14 cellular contexts compared by ENCODE assay signal in genomic region chr5:8094304-8094703, GRCh38.
A peak's percentile ranks its signal among the peaks of the same experiment; 100 is the strongest.
DNase-seq lines count a peak whose midpoint lies in the region; ATAC-seq lines count a peak whose summit lies in the region.
"Had no signal": no experiment of that assay in that cellular context is flagged by ENCODE, and none has a peak within 500 bp of the region (broad histone marks: within the 10 kb centered on the region; RNA-seq: fewer than 3 reads in every experiment).

No MANE protein-coding gene starts in this region.

- intact Hi-C loops in activated naive CD4-positive, alpha-beta T cell treated with anti-CD3 and anti-CD28 coated beads for 36 hours (cut with micrococcal nuclease) = no loop called here

- CTCF ChIA-PET in activated naive CD4-positive, alpha-beta T cell treated with anti-CD3 and anti-CD28 coated beads for 36 hours (lab: Charles Lee) = no interaction called here

- no peak overlapping the region for H3K4me3 Mint-ChIP-seq in stimulated activated memory B cell treated with anti-CD40 and anti-IgM and Interleukin-4, amounts not matched to agents 10 μg/mL and 1 μg/mL and 100 μg/mL, for 72 hours
- H3K4me3 Mint-ChIP-seq in activated naive CD4-positive, alpha-beta T cell treated with anti-CD3 and anti-CD28 coated beads for 36 hours = no peak overlapping the region
- H3K4me3 Mint-ChIP-seq: CD4-positive, CD25-positive, alpha-beta regulatory T cell; CD8-positive, alpha-beta T cell had no signal

- H3K27me3 Mint-ChIP-seq in stimulated activated memory B cell treated with anti-CD40 and anti-IgM and Interleukin-4, amounts not matched to agents 10 μg/mL and 1 μg/mL and 100 μg/mL, for 72 hours = no peaks in the 10 kb centered on the region
- no peaks in the 10 kb centered on the region for H3K27me3 Mint-ChIP-seq in activated naive CD4-positive, alpha-beta T cell treated with anti-CD3 and anti-CD28 coated beads for 36 hours (ENCODE audit: low read depth)

- no peaks in the 10 kb centered on the region for H3K36me3 Mint-ChIP-seq in stimulated activated memory B cell treated with anti-CD40 and anti-IgM and Interleukin-4, amounts not matched to agents 10 μg/mL and 1 μg/mL and 100 μg/mL, for 72 hours
- no peaks in the 10 kb centered on the region for H3K36me3 Mint-ChIP-seq in activated naive CD4-positive, alpha-beta T cell treated with anti-CD3 and anti-CD28 coated beads for 36 hours (ENCODE audit: low read depth)
- H3K36me3 Mint-ChIP-seq: CD4-positive, CD25-positive, alpha-beta regulatory T cell; CD8-positive, alpha-beta T cell had no signal

- no peaks in the 10 kb centered on the region for H3K4me1 Mint-ChIP-seq in stimulated activated memory B cell treated with anti-CD40 and anti-IgM and Interleukin-4, amounts not matched to agents 10 μg/mL and 1 μg/mL and 100 μg/mL, for 72 hours
- H3K4me1 Mint-ChIP-seq in activated naive CD4-positive, alpha-beta T cell treated with anti-CD3 and anti-CD28 coated beads for 36 hours (ENCODE audit: low read depth) = no peaks in the 10 kb centered on the region
- H3K4me1 Mint-ChIP-seq: CD4-positive, CD25-positive, alpha-beta regulatory T cell had no signal

- ATAC-seq in GM18861 (IDR thresholded peaks at IDR 0.05; ENCODE audit: unreplicated experiment) = peak; percentile 51
- ATAC-seq in GM18907 (IDR thresholded peaks at IDR 0.05; ENCODE audit: unreplicated experiment) = peak; percentile 44
- ATAC-seq in stimulated activated memory B cell treated with anti-CD40 and anti-IgM and Interleukin-4, amounts not matched to agents 10 μg/mL and 1 μg/mL and 100 μg/mL, for 72 hours = peak; percentile 39
- ATAC-seq: CD8-positive, alpha-beta T cell had no signal

- no peak for DNase-seq in cortex of kidney (lab: John Stamatoyannopoulos, UW)
- no peak for DNase-seq in activated naive CD4-positive, alpha-beta T cell treated with anti-CD3 and anti-CD28 coated beads for 36 hours
- DNase-seq in NCI-H2171 treated with DMSO at 0.1 percent for 48 hours (lab: John Stamatoyannopoulos, UW) = no peak
- DNase-seq: Caco-2; CD4-positive, CD25-positive, alpha-beta regulatory T cell; CD8-positive, alpha-beta T cell; DMS153; DND-41; GM23248; H7; HCEC 1CT had no signal

- H3K27ac Mint-ChIP-seq in stimulated activated memory B cell treated with anti-CD40 and anti-IgM and Interleukin-4, amounts not matched to agents 10 μg/mL and 1 μg/mL and 100 μg/mL, for 72 hours = no peak overlapping the region
- no peak overlapping the region for H3K27ac Mint-ChIP-seq in activated naive CD4-positive, alpha-beta T cell treated with anti-CD3 and anti-CD28 coated beads for 36 hours
- H3K27ac Mint-ChIP-seq: CD8-positive, alpha-beta T cell had no signal

- peaks cover 6% of the 10 kb centered on the region for H3K9me3 Mint-ChIP-seq in stimulated activated memory B cell treated with anti-CD40 and anti-IgM and Interleukin-4, amounts not matched to agents 10 μg/mL and 1 μg/mL and 100 μg/mL, for 72 hours
- H3K9me3 Mint-ChIP-seq in activated naive CD4-positive, alpha-beta T cell treated with anti-CD3 and anti-CD28 coated beads for 36 hours = no peaks in the 10 kb centered on the region
